In the genomic region with DNA sequence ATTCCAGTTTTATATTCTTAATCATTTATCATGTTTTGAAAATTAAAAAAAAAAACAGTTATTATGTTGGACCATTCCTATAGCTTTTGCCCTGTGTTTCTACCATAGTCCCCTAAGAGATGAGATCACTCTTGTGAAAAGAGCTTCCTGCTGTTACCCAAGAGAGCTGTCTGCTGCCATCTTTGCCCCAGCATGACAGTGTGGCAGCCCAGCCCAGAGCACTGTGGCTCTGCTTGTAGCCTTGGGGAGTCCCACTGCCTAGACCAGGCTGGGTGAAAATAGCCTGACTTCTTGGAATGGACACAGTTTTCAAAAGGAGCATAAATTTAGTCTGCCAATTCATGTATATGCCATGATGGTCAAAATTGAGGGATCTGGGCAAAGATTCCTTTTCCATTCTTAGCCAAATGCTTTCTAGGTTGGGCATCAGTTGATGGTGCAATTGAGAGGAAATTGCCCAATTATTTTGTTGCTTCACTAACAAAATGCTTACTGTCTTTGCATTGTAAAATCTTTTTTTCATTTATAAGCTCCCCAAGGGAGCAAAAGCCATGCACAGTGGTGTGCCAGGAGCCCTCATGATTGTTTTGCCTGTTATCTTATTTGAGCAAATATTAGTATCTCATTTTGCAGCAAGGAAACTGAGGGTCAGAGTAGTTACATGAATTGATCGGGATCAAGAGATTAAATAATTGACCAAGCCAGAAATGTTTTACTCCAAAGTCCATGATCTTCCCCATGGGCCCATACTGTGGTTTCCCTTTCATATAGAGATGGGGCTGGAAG, we compare ENCODE assay signal across 12 cellular contexts.
"Had no signal": no experiment of that assay in that cellular context is flagged by ENCODE, and none has a peak within 500 bp of the region (broad histone marks: within the 10 kb centered on the region; RNA-seq: fewer than 3 reads in every experiment).

No MANE protein-coding gene starts in this region.

- H3K27me3 ChIP-seq: brain microvascular endothelial cell, dorsolateral prefrontal cortex, gastrocnemius medialis, heart right ventricle, right atrium auricular region, tibial nerve, vagina had no signal

- H3K9me3 ChIP-seq: gastrocnemius medialis, vagina had no signal

- FAIRE-seq: islet of Langerhans had no signal

- H3K27ac ChIP-seq: brain microvascular endothelial cell, dorsolateral prefrontal cortex, gastrocnemius medialis, heart right ventricle, right atrium auricular region, tibial nerve, vagina had no signal

- DNase-seq: activated CD4-positive, alpha-beta memory T cell treated with anti-CD3 and anti-CD28 coated beads for 36 hours; activated effector memory CD4-positive, alpha-beta T cell treated with anti-CD3 and anti-CD28 coated beads, Interleukin-2, amount 50 U/mL, for 16 hours; activated T-cell treated with anti-CD3 and anti-CD28 coated beads, Interleukin-2, amount 50 U/mL, for 4 hours; brain microvascular endothelial cell; dorsolateral prefrontal cortex; gastrocnemius medialis; heart right ventricle; natural killer cell had no signal

- H3K4me3 ChIP-seq: dorsolateral prefrontal cortex, gastrocnemius medialis, heart right ventricle, right atrium auricular region, tibial nerve, vagina had no signal

- H3K36me3 ChIP-seq: brain microvascular endothelial cell, gastrocnemius medialis, heart right ventricle, right atrium auricular region, tibial nerve, vagina had no signal

- H3K4me1 ChIP-seq: gastrocnemius medialis, right atrium auricular region, tibial nerve, vagina had no signal
